12 cellular contexts compared by ENCODE assay signal in the genomic region with DNA sequence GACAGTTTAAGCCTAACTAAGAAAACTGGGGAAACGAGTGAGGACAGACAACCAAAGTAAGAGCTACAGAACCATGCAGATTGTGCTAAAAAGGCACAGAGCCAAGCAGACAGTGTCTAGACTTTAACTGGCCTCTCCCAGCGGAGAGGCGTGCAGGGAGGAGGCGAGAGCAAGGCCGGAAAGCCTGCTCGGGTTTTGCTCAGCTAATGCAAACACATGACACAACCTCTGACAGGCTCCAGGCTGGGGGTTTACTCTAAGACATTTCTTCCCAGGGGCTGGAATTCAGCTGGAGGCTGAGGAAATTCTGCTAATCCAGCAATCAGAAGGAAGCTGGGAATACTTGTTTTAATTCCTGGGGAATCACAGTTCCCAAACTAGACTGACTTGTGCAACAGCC. TPM values are rescaled to one million over a fixed set of nuclear protein-coding genes. Genes with fewer than 3 reads are reported as not detected.
A peak's percentile ranks its signal among the peaks of the same experiment; 100 is the strongest.
DNase-seq lines count a peak whose midpoint lies in the region; ATAC-seq and TF ChIP-seq lines count a peak whose summit lies in the region.
"Had no signal": no experiment of that assay in that cellular context is flagged by ENCODE, and none has a peak within 500 bp of the region (broad histone marks: within the 10 kb centered on the region; RNA-seq: fewer than 3 reads in every experiment).

No MANE protein-coding gene starts in this region.

- ATAC-seq in HG03025 (IDR thresholded peaks at IDR 0.05; ENCODE audit: low FRiP score, unreplicated experiment) (no peak), T-cell (replicated peaks in 1 of 4) (no peak)
- ATAC-seq: GM12878 had no signal

- peak overlapping the region; percentile 68 for H3K27ac ChIP-seq in left ventricle myocardium inferior (replicated peaks)

- peaks cover 17% of the 10 kb centered on the region for H3K4me1 ChIP-seq in Caco-2
- H3K4me1 ChIP-seq in left ventricle myocardium inferior: peaks cover 98% of the 10 kb centered on the region
- H3K4me1 ChIP-seq: BE2C had no signal

- CTCF ChIA-PET in Caco-2 (lab: Charles Lee) (no interaction called here), T-cell (lab: Charles Lee) (no interaction called here)

- H3K27me3 ChIP-seq in Caco-2 (replicated peaks; ENCODE audit: control insufficient read depth, insufficient read depth, low read length) (no peaks in the 10 kb centered on the region), left ventricle myocardium inferior (ENCODE audit: low read depth) (no peaks in the 10 kb centered on the region)
- H3K27me3 ChIP-seq: BE2C had no signal

- no peaks in the 10 kb centered on the region for H3K36me3 Mint-ChIP-seq in Caco-2 (ENCODE audit: insufficient read depth, unreplicated experiment)
- no peaks in the 10 kb centered on the region for H3K36me3 Mint-ChIP-seq in T-cell

- H3K36me3 ChIP-seq in Caco-2 (ENCODE audit: control insufficient read depth, insufficient read depth, low read length): no peaks in the 10 kb centered on the region
- H3K36me3 ChIP-seq in left ventricle myocardium inferior: peaks cover 23% of the 10 kb centered on the region
- H3K36me3 ChIP-seq: BE2C had no signal

- no TSS peak for BruUV-seq in Caco-2 (replicated peaks; lab: Mats Ljungman, UMichigan)

- H3K4me3 Mint-ChIP-seq in Caco-2 (ENCODE audit: unreplicated experiment) (no peak overlapping the region), T-cell (no peak overlapping the region)

- H3K4me3 ChIP-seq in Caco-2 (ENCODE audit: low read depth, low read length): no peak overlapping the region
- peak overlapping the region; percentile 11 for H3K4me3 ChIP-seq in left ventricle myocardium inferior
- H3K4me3 ChIP-seq: GM12878 had no signal

- H3K4me1 Mint-ChIP-seq in Caco-2 (ENCODE audit: low read depth, unreplicated experiment) (peaks cover 10% of the 10 kb centered on the region), T-cell (no peaks in the 10 kb centered on the region)

- peak overlapping the region; percentile 46 for H3K27ac Mint-ChIP-seq in Caco-2 (ENCODE audit: unreplicated experiment)
- no peak overlapping the region for H3K27ac Mint-ChIP-seq in T-cell

- TF ChIP-seq CTCF in Caco-2 (IDR thresholded peaks at IDR 0.05; ENCODE audit: insufficient read depth in 1 of 2, low read depth in 1 of 2, low read length in 1 of 2, severe bottlenecking in 1 of 2, unreplicated experiment in 1 of 2) (no peak), left ventricle myocardium inferior (IDR thresholded peaks at IDR 0.05; ENCODE audit: borderline replicate concordance) (no peak)

- DNase-seq in Caco-2: no peak
- peak; percentile 58 for DNase-seq in brain pericyte (ENCODE audit: low read depth, low spot score)
- DNase-seq in left ventricle myocardium inferior: peak; percentile 57
- DNase-seq in posterior vena cava (ENCODE audit: low spot score): peak; percentile 85
- no peak for DNase-seq in activated gamma-delta T cell treated with Interleukin-2 at 50 U/mL for 16 hours
- DNase-seq in T-cell: no peak
- DNase-seq in stimulated activated naive CD4-positive, alpha-beta T cell treated with Interleukin-2 at 50 U/mL for 16 hours (lab: John Stamatoyannopoulos, UW): no peak
- DNase-seq: activated CD8-positive, alpha-beta memory T cell treated with anti-CD3 and anti-CD28 coated beads, Interleukin-2, amount 50 U/mL, for 48 hours; BE2C; NCI-H2107 had no signal

- H3K9me3 Mint-ChIP-seq in Caco-2 (ENCODE audit: unreplicated experiment) (no peaks in the 10 kb centered on the region), T-cell (no peaks in the 10 kb centered on the region)

- H3K9me3 ChIP-seq in Caco-2: no peaks in the 10 kb centered on the region
- H3K9me3 ChIP-seq in left ventricle myocardium inferior (replicated peaks): no peaks in the 10 kb centered on the region
- H3K9me3 ChIP-seq: BE2C had no signal

- H3K27me3 Mint-ChIP-seq in Caco-2 (ENCODE audit: insufficient read depth, unreplicated experiment) (no peaks in the 10 kb centered on the region), T-cell (peaks cover under 1 to 9% of the 10 kb centered on the region in 2 donors)

- POLR2A ChIA-PET in Caco-2 (lab: Charles Lee): no interaction called here
- POLR2A ChIA-PET in T-cell (lab: Charles Lee): no interaction called here

- intact Hi-C loops in Caco-2 (cut with micrococcal nuclease; ENCODE audit: unreplicated experiment) (no loop called here), left ventricle myocardium inferior (cut with micrococcal nuclease) (no loop called here), posterior vena cava (cut with DNase I) (no loop called here)

RNA-seq across cellular contexts. Expression of gene FSTL1, which starts 11.8 kb away (rescaled TPM):
- total RNA-seq in Caco-2 (2022) (1.4 and 2.9 TPM in 2 replicates), left ventricle myocardium inferior (243 TPM), posterior vena cava (1,000 to 10,000 TPM in 1 of 2 donors, 100 to 1,000 TPM in 1; 548 to 1,310 TPM), T-cell (1 to 10 TPM in 3 of 5 donors, under 1 TPM in 2; 0.76 to 5.1 (median 1.5) TPM)

Comparison
In these comparisons a context has a peak if more than half of its experiments do, and no peak if none do; other contexts are left out.
1. DNase-seq: peak in brain pericyte (single experiment), left ventricle myocardium inferior (single experiment) and posterior vena cava (single experiment); none in Caco-2 (0 of 2), activated gamma-delta T cell treated with Interleukin-2 at 50 U/mL for 16 hours (single experiment), T-cell (0 of 34) and stimulated activated naive CD4-positive, alpha-beta T cell treated with Interleukin-2 at 50 U/mL for 16 hours (single experiment).
2. RNA of gene FSTL1, which starts 11.8 kb away (total RNA-seq): 548 to 1,310 TPM in posterior vena cava and 243 TPM in left ventricle myocardium inferior (single experiment); 0.76 to 5.1 TPM in T-cell and 1.4 to 2.9 TPM in Caco-2; every median in the first group is over 10 times any median in the second.